10 cellular contexts compared by ENCODE assay signal in the genomic region with DNA sequence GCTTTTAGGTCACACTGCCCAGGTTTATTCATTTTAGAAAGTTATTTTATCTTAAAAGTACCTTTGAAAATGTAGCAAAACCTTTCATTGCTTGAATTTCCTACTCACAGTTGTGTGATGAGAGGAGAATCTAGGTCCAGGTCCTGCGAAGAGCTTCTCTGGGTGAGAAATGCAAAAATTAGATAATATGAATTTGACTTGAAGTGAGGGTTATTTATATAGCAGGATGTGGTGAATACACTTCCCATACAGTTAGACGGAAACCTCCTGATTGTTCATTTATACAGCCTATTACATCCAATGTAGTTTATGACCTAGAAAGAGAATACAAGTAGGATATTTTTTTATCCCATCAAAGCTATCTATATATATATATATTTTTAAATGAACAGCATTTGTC. TPM values are rescaled to one million over a fixed set of nuclear protein-coding genes. Genes with fewer than 3 reads are reported as not detected.
A peak's percentile ranks its signal among the peaks of the same experiment; 100 is the strongest.
DNase-seq lines count a peak whose midpoint lies in the region; FAIRE-seq and TF ChIP-seq lines count a peak whose summit lies in the region.
"Had no signal": no experiment of that assay in that cellular context is flagged by ENCODE, and none has a peak within 500 bp of the region (broad histone marks: within the 10 kb centered on the region; RNA-seq: fewer than 3 reads in every experiment).

No MANE protein-coding gene starts in this region.

- FAIRE-seq in endothelial cell of umbilical vein (lab: Jason Lieb, UNC) (no peak), kidney (lab: Jason Lieb, UNC) (no peak)

- peaks cover 3% of the 10 kb centered on the region for H3K79me2 ChIP-seq in endothelial cell of umbilical vein (ENCODE audit: control insufficient read depth, insufficient read depth, low read length)

- H3K4me1 ChIP-seq in endothelial cell of umbilical vein (ENCODE audit: control insufficient read depth, extremely low read depth, insufficient read depth, low read length) (peaks cover 12% of the 10 kb centered on the region), kidney (ENCODE audit: control insufficient read depth in 1 of 2, insufficient read depth in 1 of 2, low read depth in 1 of 2, low read length in 2 of 2) (no peaks in the 10 kb centered on the region)

- peak overlapping the region; percentile 32 for H3K27ac ChIP-seq in endothelial cell of umbilical vein (ENCODE audit: insufficient read depth, low read depth, low read length)
- H3K27ac ChIP-seq in kidney (ENCODE audit: low read depth in 2 of 2, low read length in 2 of 2), result no peak overlapping the region
- H3K27ac ChIP-seq: coronary artery, neutrophil had no signal

- peak overlapping the region in 1 of 3 experiments; percentile 28 for H3K4me3 ChIP-seq in endothelial cell of umbilical vein (replicated peaks in 1 of 3; ENCODE audit: insufficient read depth in 1 of 3, low read depth in 1 of 3, low read length in 3 of 3)
- H3K4me3 ChIP-seq in kidney (ENCODE audit: low read length in 2 of 2), result no peak overlapping the region
- H3K4me3 ChIP-seq: coronary artery had no signal

- intact Hi-C loops in endothelial cell of umbilical vein (cut with micrococcal nuclease), result loop anchor here (1.0 to 10.0 kb wide), 5 partner anchors 313 to 1025 kb away; no protein-coding TSS in a partner anchor
- intact Hi-C loops in kidney (cut with DNase I), result no loop called here

- H3K9me3 ChIP-seq in endothelial cell of umbilical vein (replicated peaks; ENCODE audit: control insufficient read depth, insufficient read depth, low read length) (no peaks in the 10 kb centered on the region), kidney (ENCODE audit: control insufficient read depth in 1 of 2, low read length in 2 of 2) (no peaks in the 10 kb centered on the region)
- H3K9me3 ChIP-seq: neutrophil had no signal

- POLR2A ChIA-PET in endothelial cell of umbilical vein (lab: Charles Lee), result interaction anchor here (2.7 kb wide), 1 partner anchor 1030 kb away, joined by 18 read pairs; a partner anchor contains a TSS

- DNase-seq in DMS153 (lab: John Stamatoyannopoulos, UW), result peak; percentile 36
- DNase-seq in DMS153 treated with DMSO at 0.1 percent for 48 hours (lab: John Stamatoyannopoulos, UW; ENCODE audit: unreplicated experiment), result no peak
- peak; percentile 34 for DNase-seq in H4 (ENCODE audit: low spot score)
- DNase-seq in NAMALWA (ENCODE audit: low spot score), result peak; percentile 34
- DNase-seq in endothelial cell of umbilical vein (ENCODE audit: low read depth, low spot score), result peak; percentile 65
- no peak for DNase-seq in stimulated activated CD4-positive, alpha-beta T cell treated with anti-CD3 and anti-CD28 coated beads, Interleukin-4, amount 100 ng/mL, for 1 hour
- no peak for DNase-seq in NCI-H1092 (lab: John Stamatoyannopoulos, UW)
- no peak for DNase-seq in kidney

- dilution Hi-C loops in endothelial cell of umbilical vein (cut with MboI; ENCODE audit: extremely low pct_ligation_motif_present, low sequenced_read_pairs), result no loop called here

- no peak overlapping the region for H2AFZ ChIP-seq in endothelial cell of umbilical vein (ENCODE audit: low read depth, low read length)

- H3K27me3 ChIP-seq in endothelial cell of umbilical vein (ENCODE audit: control insufficient read depth in 2 of 2, insufficient read depth in 2 of 2, low read length in 2 of 2), result no peaks in the 10 kb centered on the region
- H3K27me3 ChIP-seq: neutrophil had no signal

- H3K9me1 ChIP-seq in endothelial cell of umbilical vein (replicated peaks; ENCODE audit: control insufficient read depth, extremely low read depth, insufficient read depth, low read length), result no peaks in the 10 kb centered on the region

- no peaks in the 10 kb centered on the region for H4K20me1 ChIP-seq in endothelial cell of umbilical vein (replicated peaks; ENCODE audit: control insufficient read depth, extremely low read depth, insufficient read depth, low read length)

- H3K9ac ChIP-seq in endothelial cell of umbilical vein (replicated peaks; ENCODE audit: extremely low read depth, insufficient read depth, low read length) (peak overlapping the region; percentile 51), kidney (ENCODE audit: low read length in 2 of 2) (no peak overlapping the region)

- no TSS peak for BruUV-seq in endothelial cell of umbilical vein (replicated peaks; lab: Mats Ljungman, UMichigan)

- CTCF ChIA-PET in endothelial cell of umbilical vein (lab: Charles Lee), result interaction anchor here (0.7 to 6.5 kb wide), 19 partner anchors 11 to 1985 kb away, joined by 3 to 222 read pairs (median 4); a partner anchor contains a TSS

- H3K36me3 ChIP-seq in endothelial cell of umbilical vein (ENCODE audit: control insufficient read depth in 2 of 2, extremely low read depth in 1 of 2, insufficient read depth in 2 of 2, low read length in 2 of 2), result no peaks in the 10 kb centered on the region
- H3K36me3 ChIP-seq in kidney (ENCODE audit: control insufficient read depth in 1 of 2, insufficient read depth in 2 of 2, low read length in 2 of 2), result no peaks in the 10 kb centered on the region
- H3K36me3 ChIP-seq: neutrophil had no signal

- TF ChIP-seq POLR2A in endothelial cell of umbilical vein (IDR thresholded peaks at IDR 0.05; ENCODE audit: low read depth, low read length), result no peak

- peak overlapping the region; percentile 42 for H3K4me2 ChIP-seq in endothelial cell of umbilical vein (ENCODE audit: insufficient read depth, low read length)

- no peak for TF ChIP-seq CTCF in endothelial cell of umbilical vein (IDR thresholded peaks at IDR 0.05; ENCODE audit: extremely low read depth in 1 of 2, insufficient read depth in 1 of 2, low read depth in 1 of 2, low read length in 2 of 2)
- no peak for TF ChIP-seq CTCF in kidney (IDR thresholded peaks at IDR 0.05; ENCODE audit: borderline replicate concordance, extremely low read depth, insufficient read depth)

TF ChIP-seq in endothelial cell of umbilical vein, 7 proteins besides CTCF, POLR2A, EP300 and RAD21:
- TF ChIP-seq, protein P1, sequence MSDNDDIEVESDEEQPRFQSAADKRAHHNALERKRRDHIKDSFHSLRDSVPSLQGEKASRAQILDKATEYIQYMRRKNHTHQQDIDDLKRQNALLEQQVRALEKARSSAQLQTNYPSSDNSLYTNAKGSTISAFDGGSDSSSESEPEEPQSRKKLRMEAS (IDR thresholded peaks at IDR 0.05; ENCODE audit: insufficient read depth, insufficient read length), result no peak
- no peak for TF ChIP-seq GATA2 (IDR thresholded peaks at IDR 0.05; ENCODE audit: insufficient read depth, insufficient read length, low read depth, low read length)
- no peak for TF ChIP-seq POLR2AphosphoS5 (IDR thresholded peaks at IDR 0.05; ENCODE audit: insufficient read depth, low read depth, low read length)
- no peak for TF ChIP-seq FOS (IDR thresholded peaks at IDR 0.05; ENCODE audit: borderline replicate concordance, insufficient read depth, low read length)
- no peak for TF ChIP-seq MYC (IDR thresholded peaks at IDR 0.05; ENCODE audit: low read depth, low read length)
- no peak for TF ChIP-seq EZH2 (IDR thresholded peaks at IDR 0.05; ENCODE audit: borderline replicate concordance, low read depth, low read length, severe bottlenecking)
- no peak for TF ChIP-seq JUN (IDR thresholded peaks at IDR 0.05; ENCODE audit: borderline replicate concordance, insufficient read depth, insufficient read length, low read depth)

RNA-seq across cellular contexts. Expression of a gene that starts 30.5 kb away (rescaled TPM):
- 14.5 and 15.2 TPM in 2 replicates for total RNA-seq in H4 (2014; rRNA removed; shearing (Covaris generic))
- total RNA-seq in endothelial cell of umbilical vein (17.3 and 20.5 TPM in 2 replicates), kidney (20.2 TPM)
- polyA plus RNA-seq in endothelial cell of umbilical vein (6.1 TPM in 2 replicates), kidney (ENCODE audit: insufficient read depth, low read depth, low replicate concordance) (4.6 TPM)
- 5.9 and 6.1 TPM in 2 replicates for polyA plus RNA-seq in endothelial cell of umbilical vein (2011; cell fraction: cytosol; rRNA removed)
- polyA plus RNA-seq in endothelial cell of umbilical vein (2011; cell fraction: nucleus; rRNA removed), result 8.7 and 12.0 TPM in 2 replicates
- 6.6 and 8.6 TPM in 2 replicates for polyA plus RNA-seq in endothelial cell of umbilical vein (2012)
- polyA minus RNA-seq in endothelial cell of umbilical vein, result 13.5 and 14.6 TPM in 2 replicates
- 8.9 TPM for polyA minus RNA-seq in endothelial cell of umbilical vein (2011; cell fraction: cytosol; rRNA and poly(A)+ RNA removed)
- polyA minus RNA-seq in endothelial cell of umbilical vein (2011; cell fraction: nucleus; rRNA and poly(A)+ RNA removed), result 24.4 and 31.7 TPM in 2 replicates

Comparison
In these comparisons a context has a peak if more than half of its experiments do, and no peak if none do; other contexts are left out.
1. DNase-seq: peak in DMS153 (single experiment), H4 (single experiment), NAMALWA (single experiment) and endothelial cell of umbilical vein (single experiment); none in DMS153 treated with DMSO at 0.1 percent for 48 hours (single experiment), stimulated activated CD4-positive, alpha-beta T cell treated with anti-CD3 and anti-CD28 coated beads, Interleukin-4, amount 100 ng/mL, for 1 hour (single experiment), NCI-H1092 (single experiment) and kidney (single experiment).